Comparison of ENCODE assay signal across 1 cellular context in the genomic region with DNA sequence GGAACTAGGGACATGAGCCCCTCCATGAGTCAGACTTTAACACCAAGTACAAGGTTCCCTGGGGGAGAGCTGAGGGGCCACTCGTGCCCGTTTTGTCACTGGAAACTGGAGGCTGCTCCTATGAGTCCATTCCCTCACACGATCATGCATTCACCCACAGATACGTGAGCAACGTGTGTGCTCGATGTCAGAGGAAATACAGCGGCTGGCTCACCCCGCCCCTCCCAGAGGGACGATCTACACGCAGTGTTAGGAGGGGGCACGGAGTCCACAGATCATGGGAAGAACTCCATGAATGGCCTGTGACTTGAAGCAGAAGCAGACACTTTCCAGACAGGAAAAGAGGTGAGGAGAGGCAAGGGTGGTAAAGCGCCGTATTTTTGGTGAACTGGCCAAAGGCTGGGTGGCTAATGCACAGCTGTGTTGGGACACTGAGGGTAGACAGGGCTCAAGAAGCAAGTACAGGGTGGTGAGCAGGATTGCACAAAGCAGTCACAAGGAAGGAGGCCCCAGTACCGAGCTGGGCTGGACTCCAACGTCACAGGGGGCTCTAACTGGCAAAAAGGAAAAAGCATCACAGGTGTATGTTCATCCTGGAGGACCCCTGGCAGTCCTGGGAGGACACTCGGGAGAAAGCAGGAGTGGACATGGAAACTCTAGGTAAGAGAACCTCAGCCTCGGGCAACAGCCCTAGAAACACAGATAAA.
TF ChIP-seq lines count a peak whose summit lies in the region.

No MANE protein-coding gene starts in this region.

TF ChIP-seq in IMR-90, 13 proteins besides CTCF, POLR2A, EP300 and RAD21:
- TF ChIP-seq NFE2L2 (IDR thresholded peaks at IDR 0.05; ENCODE audit: low read depth, low read length) = no peak
- no peak for TF ChIP-seq CHD1 (IDR thresholded peaks at IDR 0.05; ENCODE audit: low read depth, low read length)
- TF ChIP-seq, protein P1, sequence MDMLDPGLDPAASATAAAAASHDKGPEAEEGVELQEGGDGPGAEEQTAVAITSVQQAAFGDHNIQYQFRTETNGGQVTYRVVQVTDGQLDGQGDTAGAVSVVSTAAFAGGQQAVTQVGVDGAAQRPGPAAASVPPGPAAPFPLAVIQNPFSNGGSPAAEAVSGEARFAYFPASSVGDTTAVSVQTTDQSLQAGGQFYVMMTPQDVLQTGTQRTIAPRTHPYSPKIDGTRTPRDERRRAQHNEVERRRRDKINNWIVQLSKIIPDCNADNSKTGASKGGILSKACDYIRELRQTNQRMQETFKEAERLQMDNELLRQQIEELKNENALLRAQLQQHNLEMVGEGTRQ (IDR thresholded peaks at IDR 0.05; ENCODE audit: low read depth, low read length) = no peak
- TF ChIP-seq RFX5 (IDR thresholded peaks at IDR 0.05; ENCODE audit: low read depth, low read length) = no peak
- TF ChIP-seq CEBPB (IDR thresholded peaks at IDR 0.05; ENCODE audit: low read depth, low read length) = no peak
- TF ChIP-seq SMC3 (IDR thresholded peaks at IDR 0.05; ENCODE audit: low read depth, low read length) = no peak
- TF ChIP-seq RCOR1 (IDR thresholded peaks at IDR 0.05; ENCODE audit: insufficient replicate concordance, low read length) = no peak
- TF ChIP-seq MAZ (IDR thresholded peaks at IDR 0.05; ENCODE audit: borderline replicate concordance, low read depth, low read length) = no peak
- no peak for TF ChIP-seq MXI1 (IDR thresholded peaks at IDR 0.05; ENCODE audit: borderline replicate concordance, low read depth, low read length)
- no peak for TF ChIP-seq MAFK (IDR thresholded peaks at IDR 0.05; ENCODE audit: low read depth, low read length)
- TF ChIP-seq, protein P2, sequence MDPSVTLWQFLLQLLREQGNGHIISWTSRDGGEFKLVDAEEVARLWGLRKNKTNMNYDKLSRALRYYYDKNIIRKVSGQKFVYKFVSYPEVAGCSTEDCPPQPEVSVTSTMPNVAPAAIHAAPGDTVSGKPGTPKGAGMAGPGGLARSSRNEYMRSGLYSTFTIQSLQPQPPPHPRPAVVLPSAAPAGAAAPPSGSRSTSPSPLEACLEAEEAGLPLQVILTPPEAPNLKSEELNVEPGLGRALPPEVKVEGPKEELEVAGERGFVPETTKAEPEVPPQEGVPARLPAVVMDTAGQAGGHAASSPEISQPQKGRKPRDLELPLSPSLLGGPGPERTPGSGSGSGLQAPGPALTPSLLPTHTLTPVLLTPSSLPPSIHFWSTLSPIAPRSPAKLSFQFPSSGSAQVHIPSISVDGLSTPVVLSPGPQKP (IDR thresholded peaks at IDR 0.05; ENCODE audit: borderline replicate concordance, low read depth, low read length) = no peak
- no peak for TF ChIP-seq BHLHE40 (IDR thresholded peaks at IDR 0.05; ENCODE audit: low read depth, low read length)
- no peak for TF ChIP-seq FOS (IDR thresholded peaks at IDR 0.05; ENCODE audit: low read depth, low read length)
